In genomic region chr9:133209327-133210201, GRCh38 we compare ENCODE assay signal across 14 cellular contexts. TPM values are rescaled to one million over a fixed set of nuclear protein-coding genes. Genes with fewer than 3 reads are reported as not detected.
A peak's percentile ranks its signal among the peaks of the same experiment; 100 is the strongest.
DNase-seq lines count a peak whose midpoint lies in the region; ATAC-seq and TF ChIP-seq lines count a peak whose summit lies in the region.
"Not testable (repeated sequence)": the region's sequence is repeated elsewhere in the genome, so short reads cannot be mapped to it uniquely, and the experiment has no call there.
"Had no signal": no experiment of that assay in that cellular context is flagged by ENCODE, and none has a peak within 500 bp of the region (broad histone marks: within the 10 kb centered on the region; RNA-seq: fewer than 3 reads in every experiment).

No MANE protein-coding gene starts in this region.

- H3K27me3 ChIP-seq in HCT116 (ENCODE audit: insufficient read depth, low read length); mammary epithelial cell (ENCODE audit: insufficient read depth, low read length); upper lobe of right lung: not testable (repeated sequence)
- peaks cover 0 to 62% (median 0%) of the 10 kb centered on the region in 7 donors for H3K27me3 ChIP-seq in spleen (replicated peaks in 1 of 7)

- not testable (repeated sequence) for H3K27ac ChIP-seq in HCT116 (ENCODE audit: low read depth, low read length); mammary epithelial cell (ENCODE audit: insufficient read depth, low read depth, low read length); spleen; upper lobe of right lung

- POLR2A ChIA-PET in HCT116 (lab: Charles Lee), result not testable (repeated sequence)

- 13% methylated on average over 18 of the region's 29 CpGs for WGBS in mammary epithelial cell (ENCODE audit: low coverage, missing lambda C conversion rate)
- WGBS in spleen, 5 donors, result 76 to 84% (median 82%) methylated on average over 18 to 29 of the region's 29 CpGs

- not testable (repeated sequence) for H3K79me2 ChIP-seq in HCT116 (ENCODE audit: insufficient read depth, low read length); mammary epithelial cell (ENCODE audit: insufficient read depth, low read length)

- H3K9me2 ChIP-seq in HCT116 (ENCODE audit: insufficient read depth), result not testable (repeated sequence)

- CTCF ChIA-PET in HCT116 (lab: Charles Lee); mammary epithelial cell (lab: Charles Lee; ENCODE audit: low non-redundant PET): not testable (repeated sequence)

- not testable (repeated sequence) for DNase-seq in HCT116 (ENCODE audit: low read depth, low spot score); mammary epithelial cell
- DNase-seq in activated CD8-positive, alpha-beta memory T cell treated with anti-CD3 and anti-CD28 coated beads for 24 hours, result peak; percentile 26
- peak; percentile 80 for DNase-seq in mesenteric fat pad (ENCODE audit: low spot score)
- peak; percentile 81 for DNase-seq in osteocyte (ENCODE audit: extremely low spot score, unreplicated experiment)
- DNase-seq in spleen, result peak; percentile 44
- DNase-seq in upper lobe of right lung, result peak; percentile 42

- not testable (repeated sequence) for H3K4me1 Mint-ChIP-seq in osteocyte (ENCODE audit: unreplicated experiment)

- H3K9me3 ChIP-seq in HCT116 (ENCODE audit: control insufficient read depth in 1 of 2, insufficient read depth in 1 of 2, low read depth in 1 of 2, low read length in 2 of 2); mammary epithelial cell (replicated peaks; ENCODE audit: insufficient read depth, low read length); spleen; upper lobe of right lung: not testable (repeated sequence)

- not testable (repeated sequence) for H3K4me3 Mint-ChIP-seq in osteocyte (ENCODE audit: unreplicated experiment)

- H3K27ac Mint-ChIP-seq in osteocyte (ENCODE audit: unreplicated experiment), result not testable (repeated sequence)

- not testable (repeated sequence) for H3K36me3 Mint-ChIP-seq in osteocyte (ENCODE audit: unreplicated experiment)

- not testable (repeated sequence) for BruUV-seq in HCT116 (replicated peaks; lab: Mats Ljungman, UMichigan); mammary epithelial cell (replicated peaks; lab: Mats Ljungman, UMichigan)

- not testable (repeated sequence) for TF ChIP-seq RAD21 in HCT116 (IDR thresholded peaks at IDR 0.05; ENCODE audit: low read depth)

- not testable (repeated sequence) for H3K9me3 Mint-ChIP-seq in osteocyte (ENCODE audit: unreplicated experiment)

- 0 out of 2 replicates have a peak, but pooled peaks have one; percentile 6 for ATAC-seq in HCT116
- not testable (repeated sequence) for ATAC-seq in upper lobe of right lung

- H3K4me1 ChIP-seq in HCT116 (ENCODE audit: control insufficient read depth in 1 of 2, insufficient read depth in 2 of 2, low read length in 2 of 2) (peaks cover 0 to 21% of the 10 kb centered on the region in 2 experiments; a peak in 2 of 4 replicates), mammary epithelial cell (ENCODE audit: insufficient read depth, low read length) (peaks cover 26% of the 10 kb centered on the region)
- not testable (repeated sequence) for H3K4me1 ChIP-seq in spleen, upper lobe of right lung

- not testable (repeated sequence) for H3K36me3 ChIP-seq in HCT116 (ENCODE audit: control insufficient read depth in 1 of 2, insufficient read depth in 2 of 2, low read length in 2 of 2); mammary epithelial cell (ENCODE audit: insufficient read depth, low read length); spleen; upper lobe of right lung

- not testable (repeated sequence) for H2AFZ ChIP-seq in HCT116 (ENCODE audit: low read depth, low read length, poor library complexity, severe bottlenecking)
- peak overlapping the region; percentile 56 for H2AFZ ChIP-seq in mammary epithelial cell (ENCODE audit: low read depth, low read length)

- TF ChIP-seq POLR2A in HCT116 (IDR thresholded peaks at IDR 0.05; ENCODE audit: borderline replicate concordance, extremely low read depth, insufficient read depth, insufficient read length); spleen (IDR thresholded peaks at IDR 0.05): not testable (repeated sequence)

- RAD21 ChIA-PET in HCT116 (lab: Charles Lee; ENCODE audit: low non-redundant PET in 1 of 2, low total read pairs in 2 of 2, uncharacterized antibody in 2 of 2, unreplicated experiment in 2 of 2), result not testable (repeated sequence)

- intact Hi-C loops in HCT116 (cut with micrococcal nuclease); mammary epithelial cell (cut with micrococcal nuclease); spleen (cut with DNase I; ENCODE audit: low total_unique reads); upper lobe of right lung (cut with DNase I): not testable (repeated sequence)

- TF ChIP-seq CTCF in HCT116 (IDR thresholded peaks at IDR 0.05 in 2 of 3, conservative IDR thresholded peaks at IDR 0.05 in 1 of 3; ENCODE audit: borderline replicate concordance in 1 of 3, insufficient read depth in 1 of 3, low read depth in 2 of 3, low read length in 2 of 3); mammary epithelial cell (conservative IDR thresholded peaks at IDR 0.05 in 1 of 2, IDR thresholded peaks at IDR 0.05 in 1 of 2; ENCODE audit: extremely low read depth in 1 of 2, insufficient read depth in 1 of 2, low read depth in 1 of 2, low read length in 2 of 2); osteocyte (IDR thresholded peaks at IDR 0.05); spleen (IDR thresholded peaks at IDR 0.05 in 8 of 11, conservative IDR thresholded peaks at IDR 0.05 in 3 of 11); upper lobe of right lung (IDR thresholded peaks at IDR 0.05): not testable (repeated sequence)

- dilution Hi-C loops in mammary epithelial cell (cut with HindIII; ENCODE audit: low sequenced_read_pairs), result loop anchor here (10.0 kb wide), 2 partner anchors 65 to 275 kb away; partner anchors contain the start of gene ABO

- in situ Hi-C loops in mammary epithelial cell (cut with MboI; ENCODE audit: low sequenced_read_pairs in 2 of 2), result not testable (repeated sequence)

- H3K27me3 Mint-ChIP-seq in osteocyte (ENCODE audit: unreplicated experiment), result peaks cover 27% of the 10 kb centered on the region

- H4K20me1 ChIP-seq in HCT116 (ENCODE audit: insufficient read depth); mammary epithelial cell (ENCODE audit: insufficient read depth, low read length): not testable (repeated sequence)

- H3K4me3 ChIP-seq in HCT116 (replicated peaks in 1 of 2; ENCODE audit: low read depth in 1 of 2, low read length in 2 of 2); mammary epithelial cell (replicated peaks in 1 of 3; ENCODE audit: insufficient read depth in 1 of 3, low read depth in 2 of 3, low read length in 3 of 3); spleen; upper lobe of right lung: not testable (repeated sequence)

- H3K9ac ChIP-seq in HCT116 (ENCODE audit: low read length); mammary epithelial cell (ENCODE audit: insufficient read depth, low read length): not testable (repeated sequence)

- H3K4me2 ChIP-seq in HCT116 (ENCODE audit: low read length), result peak overlapping the region; percentile 27; the same call in 1 of the 2 replicates
- peak overlapping the region; percentile 44 for H3K4me2 ChIP-seq in mammary epithelial cell (ENCODE audit: insufficient read depth, low read depth, low read length)

RNA-seq across cellular contexts. Expression of gene OBP2B, which starts 0.5 kb away (rescaled TPM):
- total RNA-seq in HCT116 (2021; ENCODE audit: unreplicated experiment) (not detected), mammary epithelial cell (under 1 TPM in 1 of 2 donors, not detected in 1; 0.50 TPM), mesenteric fat pad (not detected), osteocyte (not detected in 2 replicates), spleen (under 1 TPM in 1 of 7 donors, not detected in 6; 0.95 TPM), upper lobe of right lung (not detected)
- not detected in 2 replicates for polyA plus RNA-seq in HCT116 (2012)
- polyA plus RNA-seq in mammary epithelial cell (0.12 TPM), spleen (under 1 TPM in 2 of 3 donors, not detected in 1; 0.16 to 0.38 TPM)
- not detected for polyA minus RNA-seq in mammary epithelial cell
- total RNA-seq: A172; CD4-positive, CD25-positive, alpha-beta regulatory T cell; CD8-positive, alpha-beta memory T cell; G401; GM12878; H7; HepG2 had no signal
- polyA plus RNA-seq: CD4-positive, CD25-positive, alpha-beta regulatory T cell; CD8-positive, alpha-beta memory T cell; GM12878; HepG2 had no signal

RNA-seq across cellular contexts. Expression of gene GBGT1, which starts 45.9 kb away (rescaled TPM):
- total RNA-seq in HCT116 (2021; ENCODE audit: unreplicated experiment), result 0.34 TPM
- polyA plus RNA-seq in HCT116 (2012), result not detected in 2 replicates
- 1 to 10 TPM in 1 of 2 donors, under 1 TPM in 1; 0.83 to 1.7 TPM for total RNA-seq in mammary epithelial cell
- 0.78 TPM for polyA plus RNA-seq in mammary epithelial cell
- not detected for polyA minus RNA-seq in mammary epithelial cell
- 25.1 TPM for total RNA-seq in mesenteric fat pad
- total RNA-seq in osteocyte, result 3.1 and 4.1 TPM in 2 replicates
- 10 to 100 TPM; 16.8 to 52.8 (median 31.2) TPM for total RNA-seq in spleen
- polyA plus RNA-seq in spleen, result 10 to 100 TPM in 2 of 3 donors, 1 to 10 TPM in 1; 9.2 to 14.1 (median 10.7) TPM
- 27.4 TPM for total RNA-seq in upper lobe of right lung
- total RNA-seq: G401, HepG2 had no signal
- polyA plus RNA-seq: CD8-positive, alpha-beta memory T cell; HepG2 had no signal
